In genomic region chr14:96126783-96127271, GRCh38 we compare ENCODE assay signal across 12 cellular contexts.
DNase-seq lines count a peak whose midpoint lies in the region; ATAC-seq and TF ChIP-seq lines count a peak whose summit lies in the region.
"Had no signal": no experiment of that assay in that cellular context is flagged by ENCODE, and none has a peak within 500 bp of the region (broad histone marks: within the 10 kb centered on the region; RNA-seq: fewer than 3 reads in every experiment).

No MANE protein-coding gene starts in this region.

- H3K36me3 ChIP-seq in colonic mucosa: no peaks in the 10 kb centered on the region
- H3K36me3 ChIP-seq in thymus (ENCODE audit: control insufficient read depth, insufficient read depth): no peaks in the 10 kb centered on the region
- H3K36me3 ChIP-seq: heart right ventricle, left lung had no signal

- H3K4me3 Mint-ChIP-seq in activated T-cell treated with anti-CD3 and anti-CD28 coated beads, Interleukin-2, amount 50 U/mL, for 72 hours: peak overlapping the region; percentile 30 to 60
- H3K4me3 Mint-ChIP-seq in CD14-positive monocyte: no peak overlapping the region

- H3K27ac ChIP-seq in colonic mucosa (no peak overlapping the region), thymus (ENCODE audit: low read depth) (peak overlapping the region; percentile 74)

- no peak overlapping the region for H3K9ac ChIP-seq in colonic mucosa (ENCODE audit: low read depth in 2 of 2, low read length in 2 of 2)

- H3K36me3 Mint-ChIP-seq in activated T-cell treated with anti-CD3 and anti-CD28 coated beads, Interleukin-2, amount 50 U/mL, for 72 hours (ENCODE audit: insufficient read depth in 2 of 2): no peaks in the 10 kb centered on the region
- no peaks in the 10 kb centered on the region for H3K36me3 Mint-ChIP-seq in CD14-positive monocyte

- H3K9me3 Mint-ChIP-seq in activated T-cell treated with anti-CD3 and anti-CD28 coated beads, Interleukin-2, amount 50 U/mL, for 72 hours: peaks cover 0 to 3% of the 10 kb centered on the region in 2 donors
- peaks cover 0 to 4% (median 0%) of the 10 kb centered on the region in 7 donors for H3K9me3 Mint-ChIP-seq in CD14-positive monocyte

- 88% methylated on average over 5 of the region's 5 CpGs for WGBS in thymus

- intact Hi-C loops in colonic mucosa (cut with DNase I) (no loop called here), CD14-positive monocyte (cut with micrococcal nuclease) (no loop called here)

- no peak overlapping the region for H3K4me3 ChIP-seq in colonic mucosa
- H3K4me3 ChIP-seq in thymus (ENCODE audit: low read length): no peak overlapping the region
- H3K4me3 ChIP-seq: heart right ventricle, left lung had no signal

- DNase-seq in activated T-cell treated with anti-CD3 and anti-CD28 coated beads, Interleukin-2, amount 50 U/mL, for 72 hours: no peak
- DNase-seq in activated T-cell treated with anti-CD3 and anti-CD28 coated beads, Interleukin-2, amount 50 U/mL, for 48 hours: no peak
- DNase-seq in NCI-H345 treated with DMSO at 0.1 percent for 48 hours (lab: John Stamatoyannopoulos, UW; ENCODE audit: unreplicated experiment) (peak; percentile 32), colonic mucosa (peak; percentile 12), CD14-positive monocyte (ENCODE audit: low spot score) (no peak), LoVo (ENCODE audit: low spot score) (no peak)
- DNase-seq: heart right ventricle, left lung, NCI-H1694 treated with DMSO at 0.1 percent for 48 hours had no signal

- H3K27me3 ChIP-seq in colonic mucosa (no peaks in the 10 kb centered on the region), thymus (ENCODE audit: control insufficient read depth, insufficient read depth) (no peaks in the 10 kb centered on the region)
- H3K27me3 ChIP-seq: left lung had no signal

- H3K4me1 ChIP-seq in colonic mucosa: no peaks in the 10 kb centered on the region
- peaks cover 9% of the 10 kb centered on the region for H3K4me1 ChIP-seq in thymus (ENCODE audit: control insufficient read depth, insufficient read depth, low read length)

- H3K4me1 Mint-ChIP-seq in activated T-cell treated with anti-CD3 and anti-CD28 coated beads, Interleukin-2, amount 50 U/mL, for 72 hours (ENCODE audit: low read depth): peaks cover 17% of the 10 kb centered on the region
- peaks cover 9% of the 10 kb centered on the region for H3K4me1 Mint-ChIP-seq in CD14-positive monocyte

- H3K9me3 ChIP-seq in colonic mucosa (no peaks in the 10 kb centered on the region), thymus (ENCODE audit: control insufficient read depth) (no peaks in the 10 kb centered on the region)
- H3K9me3 ChIP-seq: heart right ventricle, left lung had no signal

- no peak for ATAC-seq in activated T-cell treated with anti-CD3 and anti-CD28 coated beads, Interleukin-2, amount 50 U/mL, for 72 hours (replicated peaks in 1 of 2)
- no peak for ATAC-seq in GM21360 (IDR thresholded peaks at IDR 0.05; ENCODE audit: unreplicated experiment)
- ATAC-seq: Panc1 had no signal

- TF ChIP-seq CTCF in colonic mucosa (IDR thresholded peaks at IDR 0.05) (no peak), CD14-positive monocyte (IDR thresholded peaks at IDR 0.05) (no peak)

- H3K27me3 Mint-ChIP-seq in activated T-cell treated with anti-CD3 and anti-CD28 coated beads, Interleukin-2, amount 50 U/mL, for 72 hours (ENCODE audit: low read depth): no peaks in the 10 kb centered on the region
- H3K27me3 Mint-ChIP-seq in CD14-positive monocyte (ENCODE audit: low read depth in 3 of 3): peaks cover 4 to 8% (median 7%) of the 10 kb centered on the region in 3 donors

- H3K27ac Mint-ChIP-seq in activated T-cell treated with anti-CD3 and anti-CD28 coated beads, Interleukin-2, amount 50 U/mL, for 72 hours: no peak overlapping the region
- peak overlapping the region in 1 of 7 donors; percentile 44 for H3K27ac Mint-ChIP-seq in CD14-positive monocyte

Comparison
In these comparisons a context has a peak if more than half of its experiments do, and no peak if none do; other contexts are left out.
1. DNase-seq: peak in NCI-H345 treated with DMSO at 0.1 percent for 48 hours (single experiment) and colonic mucosa (single experiment); none in activated T-cell treated with anti-CD3 and anti-CD28 coated beads, Interleukin-2, amount 50 U/mL, for 72 hours (0 of 2), activated T-cell treated with anti-CD3 and anti-CD28 coated beads, Interleukin-2, amount 50 U/mL, for 48 hours (0 of 2), CD14-positive monocyte (single experiment) and LoVo (single experiment).
2. H3K4me3 Mint-ChIP-seq: peak in activated T-cell treated with anti-CD3 and anti-CD28 coated beads, Interleukin-2, amount 50 U/mL, for 72 hours (2 of 2); none in CD14-positive monocyte (0 of 2).